Comparison of ENCODE assay signal across 13 cellular contexts in genomic region chr17:76994237-76994637, GRCh38.
DNase-seq lines count a peak whose midpoint lies in the region; ATAC-seq and TF ChIP-seq lines count a peak whose summit lies in the region.
"Had no signal": no experiment of that assay in that cellular context is flagged by ENCODE, and none has a peak within 500 bp of the region (broad histone marks: within the 10 kb centered on the region; RNA-seq: fewer than 3 reads in every experiment).

No MANE protein-coding gene starts in this region.

- no peak overlapping the region for H3K4me3 Mint-ChIP-seq in HFFc6

- no peaks in the 10 kb centered on the region for H3K4me1 ChIP-seq in thyroid gland

- DNase-seq in A172 (ENCODE audit: low spot score), result peak; percentile 71
- DNase-seq in COR-L47 (lab: John Stamatoyannopoulos, UW), result peak; percentile 64
- DNase-seq in SHP77 treated with DMSO at 0.1 percent for 48 hours (lab: John Stamatoyannopoulos, UW), result peak; percentile 37
- peak; percentile 83 for DNase-seq in islet precursor cell
- DNase-seq in HFFc6, result no peak
- DNase-seq in thyroid gland, result no peak
- no peak for DNase-seq in NCI-H82 treated with DMSO at 0.1 percent for 48 hours (lab: John Stamatoyannopoulos, UW; ENCODE audit: unreplicated experiment)
- DNase-seq: activated CD4-positive, alpha-beta T cell treated with anti-CD3 and anti-CD28 coated beads for 4 hours; midbrain; MV-4-11; NCI-H524 treated with DMSO at 0.1 percent for 48 hours had no signal

- peaks cover 52% of the 10 kb centered on the region for H3K27me3 Mint-ChIP-seq in HFFc6 (ENCODE audit: insufficient read depth)

- H3K36me3 ChIP-seq in thyroid gland, result no peaks in the 10 kb centered on the region

- 41 to 42% methylated on average over 6 of the region's 6 CpGs for WGBS in thyroid gland, 2 donors

- H3K4me1 Mint-ChIP-seq in HFFc6 (ENCODE audit: low read depth), result no peaks in the 10 kb centered on the region; the same call in 1 of the 2 replicates

- intact Hi-C loops in thyroid gland (cut with DNase I), result no loop called here

- H3K9me3 Mint-ChIP-seq in HFFc6, result no peaks in the 10 kb centered on the region

- TF ChIP-seq POLR2A in thyroid gland (IDR thresholded peaks at IDR 0.05), result no peak

- no peaks in the 10 kb centered on the region for H3K9me3 ChIP-seq in thyroid gland

- H3K27ac ChIP-seq in thyroid gland, result no peak overlapping the region
- H3K27ac ChIP-seq: SK-N-MC had no signal

- TF ChIP-seq CTCF in HFFc6 (IDR thresholded peaks at IDR 0.05) (no peak), thyroid gland (IDR thresholded peaks at IDR 0.05) (no peak)

- ATAC-seq in GM18858 (IDR thresholded peaks at IDR 0.05; ENCODE audit: unreplicated experiment), result no peak

- H3K27me3 ChIP-seq in thyroid gland, result no peaks in the 10 kb centered on the region

- no peaks in the 10 kb centered on the region for H3K36me3 Mint-ChIP-seq in HFFc6 (ENCODE audit: low read depth)

- no peak overlapping the region for H3K27ac Mint-ChIP-seq in HFFc6

- H3K4me3 ChIP-seq in thyroid gland (replicated peaks in 1 of 3), result no peak overlapping the region
- H3K4me3 ChIP-seq: SK-N-MC had no signal

Comparison
In these comparisons a context has a peak if more than half of its experiments do, and no peak if none do; other contexts are left out.
1. DNase-seq: peak in A172 (single experiment), COR-L47 (single experiment), SHP77 treated with DMSO at 0.1 percent for 48 hours (single experiment) and islet precursor cell (single experiment); none in HFFc6 (single experiment), thyroid gland (0 of 2) and NCI-H82 treated with DMSO at 0.1 percent for 48 hours (single experiment).